8 cellular contexts compared by ENCODE assay signal in genomic region chr22:36239401-36240171, GRCh38. TPM values are rescaled to one million over a fixed set of nuclear protein-coding genes. Genes with fewer than 3 reads are reported as not detected.
DNase-seq lines count a peak whose midpoint lies in the region; ATAC-seq and TF ChIP-seq lines count a peak whose summit lies in the region.

TSS of gene APOL2 (minus strand) at chr22:36239527. CDS start at chr22:36233162, 6,365 bp downstream.

- H4K8ac ChIP-seq in IMR-90 (ENCODE audit: low read depth in 2 of 2, low read length in 2 of 2), result peak within 1 kb of the TSS; percentile 8 to 95; a peak in 3 of 4 replicates

- CTCF ChIA-PET in IMR-90 (lab: Yijun Ruan, JAX) (interaction anchor here (0.6 to 3.0 kb wide), 8 partner anchors 12 to 44 kb away, joined by 3 to 8 read pairs (median 3); partner anchors contain the start of gene APOL4), PC-9 (lab: Charles Lee) (interaction anchor here (0.9 to 1.0 kb wide), 2 partner anchors 9 to 38 kb away, joined by 4 read pairs; no protein-coding TSS in a partner anchor)

- H3K14ac ChIP-seq in IMR-90 (replicated peaks; ENCODE audit: low read depth, low read length), result peak within 1 kb of the TSS; percentile 99

- H2AK5ac ChIP-seq in IMR-90 (ENCODE audit: low read depth, low read length), result peak within 1 kb of the TSS; percentile 67

- H3K79me1 ChIP-seq in IMR-90 (ENCODE audit: low read depth in 1 of 2, low read length in 2 of 2), result peaks cover 4 to 39% of the 10 kb centered on the region in 2 experiments

- H3K9me1 ChIP-seq in IMR-90 (ENCODE audit: insufficient read depth, low read length), result peaks cover 12% of the 10 kb centered on the region

- H3K9me2 ChIP-seq in PC-9 (ENCODE audit: insufficient read depth), result no peaks in the 10 kb centered on the region

- peak within 1 kb of the TSS; percentile 40 for H2BK20ac ChIP-seq in IMR-90 (ENCODE audit: low read depth, low read length)

- peak within 1 kb of the TSS; percentile 86 for H3K9ac ChIP-seq in IMR-90 (ENCODE audit: low read depth, low read length)

- peak within 1 kb of the TSS; percentile 56 for H4K5ac ChIP-seq in IMR-90 (ENCODE audit: low read depth, low read length)

- peak within 1 kb of the TSS; percentile 91 for H2BK5ac ChIP-seq in IMR-90 (ENCODE audit: low read depth, low read length, poor library complexity, severe bottlenecking)

- peak within 1 kb of the TSS; percentile 93 for H3K23ac ChIP-seq in IMR-90 (ENCODE audit: low read depth, low read length)

- no peaks in the 10 kb centered on the region for H3K9me3 ChIP-seq in IMR-90 (ENCODE audit: control insufficient read depth, insufficient read depth, low read length)
- H3K9me3 ChIP-seq in PC-9 (ENCODE audit: insufficient read depth, low read depth), result no peaks in the 10 kb centered on the region
- H3K9me3 ChIP-seq in esophagus muscularis mucosa, result no peaks in the 10 kb centered on the region
- no peaks in the 10 kb centered on the region for H3K9me3 ChIP-seq in muscle layer of duodenum (ENCODE audit: control insufficient read depth in 1 of 2, low read length in 2 of 2)

- POLR2A ChIA-PET in IMR-90 (lab: Charles Lee; ENCODE audit: unreplicated experiment), result interaction anchor here (0.7 to 1.3 kb wide), 3 partner anchors 20 to 242 kb away, joined by 3 to 7 read pairs (median 5); partner anchors contain the start of gene TXN2
- POLR2A ChIA-PET in PC-9 (lab: Charles Lee; ENCODE audit: unreplicated experiment), result interaction anchor here (0.5 to 0.8 kb wide), 4 partner anchors 13 to 252 kb away, joined by 3 to 7 read pairs (median 5); partner anchors contain the start of gene APOL1

- H4K20me1 ChIP-seq in IMR-90 (ENCODE audit: insufficient read depth, low read length), result 0 out of 2 replicates have a peak, but pooled peaks cover 6% of the 10 kb centered on the region
- H4K20me1 ChIP-seq in PC-9 (ENCODE audit: insufficient read depth), result no peaks in the 10 kb centered on the region

- TF ChIP-seq CTCF in IMR-90 (conservative IDR thresholded peaks at IDR 0.05; ENCODE audit: low read depth, low read length) (peak; percentile 73), PC-9 (conservative IDR thresholded peaks at IDR 0.05) (peak; percentile 74), esophagus muscularis mucosa (IDR thresholded peaks at IDR 0.05) (peak; percentile 77 to 78 (median 77))

- H3K4ac ChIP-seq in IMR-90 (ENCODE audit: low read depth, low read length), result peak within 1 kb of the TSS; percentile 92

- no peak for TF ChIP-seq EP300 in esophagus muscularis mucosa (IDR thresholded peaks at IDR 0.05)

- peak within 1 kb of the TSS; percentile 77 for H4K91ac ChIP-seq in IMR-90 (ENCODE audit: insufficient read depth, low read depth, low read length)

- peak within 1 kb of the TSS; percentile 70 for H2BK120ac ChIP-seq in IMR-90 (ENCODE audit: low read depth, low read length)

- H3K18ac ChIP-seq in IMR-90 (ENCODE audit: low read depth, low read length), result peak within 1 kb of the TSS; percentile 87

- ATAC-seq in GM21526 (IDR thresholded peaks at IDR 0.05; ENCODE audit: low FRiP score, unreplicated experiment), result peak; percentile 84
- ATAC-seq in IMR-90 (ENCODE audit: low read depth), result peak; percentile 96

- peak within 1 kb of the TSS; percentile 96 for H2AK9ac ChIP-seq in IMR-90 (replicated peaks; ENCODE audit: low read depth, low read length, poor library complexity)

- H3K4me1 ChIP-seq in IMR-90 (ENCODE audit: control insufficient read depth, insufficient read depth, low read length) (peaks cover 19% of the 10 kb centered on the region), PC-9 (replicated peaks; ENCODE audit: insufficient read depth) (peaks cover 21% of the 10 kb centered on the region), esophagus muscularis mucosa (peaks cover 47 to 63% (median 62%) of the 10 kb centered on the region in 4 donors), muscle layer of duodenum (ENCODE audit: control insufficient read depth in 1 of 2, insufficient read depth in 2 of 2, low read length in 2 of 2) (peaks cover 15 to 31% of the 10 kb centered on the region in 2 donors)

- peak within 1 kb of the TSS; percentile 92 for H3K56ac ChIP-seq in IMR-90 (ENCODE audit: extremely low read depth, insufficient read depth, low read length)

- TF ChIP-seq POLR2A in IMR-90 (IDR thresholded peaks at IDR 0.05; ENCODE audit: low read depth, low read length) (peak; percentile 84), esophagus muscularis mucosa (IDR thresholded peaks at IDR 0.05; ENCODE audit: low read depth) (peak; percentile 59)

- H2AFZ ChIP-seq in IMR-90 (replicated peaks; ENCODE audit: low read length, poor library complexity), result peak within 1 kb of the TSS; percentile 92
- H2AFZ ChIP-seq in PC-9, result peak within 1 kb of the TSS; percentile 76

- in situ Hi-C loops in IMR-90 (cut with MboI; ENCODE audit: low sequenced_read_pairs), result no loop called here

- H3K27me3 ChIP-seq in IMR-90 (ENCODE audit: control insufficient read depth, insufficient read depth, low read length), result no peaks in the 10 kb centered on the region
- no peaks in the 10 kb centered on the region for H3K27me3 ChIP-seq in PC-9 (ENCODE audit: insufficient read depth, low read depth)
- no peaks in the 10 kb centered on the region for H3K27me3 ChIP-seq in esophagus muscularis mucosa
- no peaks in the 10 kb centered on the region for H3K27me3 ChIP-seq in muscle layer of duodenum (ENCODE audit: low read depth, low read length)

- BruUV-seq in IMR-90 (replicated peaks; lab: Mats Ljungman, UMichigan) (no TSS peak), PC-9 (replicated peaks; lab: Mats Ljungman, UMichigan) (no TSS peak)

- H3K36me3 ChIP-seq in IMR-90 (ENCODE audit: control insufficient read depth, insufficient read depth, low read length) (peaks cover 3% of the 10 kb centered on the region; the same call in 1 of the 2 replicates), PC-9 (ENCODE audit: low read depth) (no peaks in the 10 kb centered on the region), esophagus muscularis mucosa (no peaks in the 10 kb centered on the region), muscle layer of duodenum (ENCODE audit: control insufficient read depth in 1 of 2, insufficient read depth in 2 of 2, low read length in 2 of 2) (peaks cover 0 to 6% of the 10 kb centered on the region in 2 donors)

- intact Hi-C loops in IMR-90 (cut with micrococcal nuclease) (loop anchor here (2.0 to 5.0 kb wide), 2 partner anchors 38 to 43 kb away; no protein-coding TSS in a partner anchor), PC-9 (cut with micrococcal nuclease; ENCODE audit: unreplicated experiment) (loop anchor here (1.0 to 5.0 kb wide), 2 partner anchors 14 to 37 kb away; partner anchors contain the start of genes APOL1 and APOL4), esophagus muscularis mucosa (cut with DNase I) (loop anchor here (5.0 kb wide), 2 partner anchors 38 to 42 kb away; no protein-coding TSS in a partner anchor)

- DNase-seq in DMS153 (lab: John Stamatoyannopoulos, UW) (peak; percentile 92), IMR-90 (peak; percentile 93), PC-9 (peak; percentile 86 to 91), esophagus muscularis mucosa (ENCODE audit: extremely low spot score) (peak; percentile 96)
- DNase-seq in activated T-cell treated with anti-CD3 and anti-CD28 coated beads, Interleukin-2, amount 50 U/mL, for 48 hours, result peak; percentile 87 to 89
- peak; percentile 81 to 86 for DNase-seq in stimulated activated CD8-positive, alpha-beta memory T cell treated with anti-CD3 and anti-CD28 coated beads, Interleukin-7, amount 100 ng/mL, for 4 hours (ENCODE audit: low read depth in 2 of 2)

- H3K4me2 ChIP-seq in IMR-90 (ENCODE audit: low read depth, low read length) (peak within 1 kb of the TSS; percentile 95), PC-9 (peak within 1 kb of the TSS; percentile 89)

- peaks cover 24% of the 10 kb centered on the region for H3K79me2 ChIP-seq in PC-9 (ENCODE audit: low read depth)

- H3K27ac ChIP-seq in IMR-90 (ENCODE audit: insufficient read depth, low read length) (peak within 1 kb of the TSS; percentile 73), PC-9 (peak within 1 kb of the TSS; percentile 48), esophagus muscularis mucosa (replicated peaks in 1 of 4) (peak within 1 kb of the TSS; percentile 85 to 90 (median 88)), muscle layer of duodenum (ENCODE audit: low read length) (peak within 1 kb of the TSS; percentile 95)

- dilution Hi-C loops in IMR-90 (cut with HindIII; ENCODE audit: low sequenced_read_pairs, unreplicated experiment), result no loop called here

- TF ChIP-seq RAD21 in IMR-90 (IDR thresholded peaks at IDR 0.05; ENCODE audit: low read length), result peak; percentile 59

- peak within 1 kb of the TSS; percentile 92; the same call in 1 of the 3 replicates for H2BK15ac ChIP-seq in IMR-90 (ENCODE audit: low read depth, low read length)

- H3K4me3 ChIP-seq in IMR-90 (ENCODE audit: insufficient read depth, low read depth, low read length), result peak within 1 kb of the TSS; percentile 65
- peak within 1 kb of the TSS; percentile 70 for H3K4me3 ChIP-seq in PC-9
- peak within 1 kb of the TSS; percentile 60 to 70 (median 60) for H3K4me3 ChIP-seq in esophagus muscularis mucosa
- H3K4me3 ChIP-seq in muscle layer of duodenum (ENCODE audit: low read depth in 1 of 2, low read length in 2 of 2), result peak within 1 kb of the TSS; percentile 66 to 75

- H3F3A ChIP-seq in PC-9 (ENCODE audit: insufficient read depth, low read depth), result peaks cover 6% of the 10 kb centered on the region; the same call in 1 of the 2 replicates

- WGBS in IMR-90 (ENCODE audit: extremely low coverage in 2 of 2, insufficient read length in 1 of 2), 2 experiments, result 2% methylated on average over 5 of the region's 13 CpGs; no CpG with 5 or more reads in 1 of the 2 experiments
- WGBS in esophagus muscularis mucosa, result 16% methylated on average over 13 of the region's 13 CpGs

TF ChIP-seq in IMR-90, 13 proteins besides CTCF, POLR2A, EP300 and RAD21 (continues in another document):
- TF ChIP-seq RCOR1 (IDR thresholded peaks at IDR 0.05; ENCODE audit: insufficient replicate concordance, low read length) (no peak), ELK1 (IDR thresholded peaks at IDR 0.05; ENCODE audit: borderline replicate concordance, low read depth, low read length) (no peak)

RNA-seq across cellular contexts. Expression of gene APOL2, which starts in this region (rescaled TPM):
- total RNA-seq in IMR-90 (2012; rRNA removed) (40.3 and 57.5 TPM in 2 replicates), PC-9 (2021) (19.9 and 27.4 TPM in 2 replicates), esophagus muscularis mucosa (10 to 100 TPM; 22.0 to 41.9 (median 34.4) TPM)
- polyA plus RNA-seq in IMR-90 (2012; rRNA removed), result 13.0 and 13.1 TPM in 2 replicates
- 10.4 and 12.2 TPM in 2 replicates for polyA plus RNA-seq in IMR-90 (2012; cell fraction: cytosol; rRNA removed)
- 21.4 and 27.7 TPM in 2 replicates for polyA plus RNA-seq in IMR-90 (2012; cell fraction: nucleus; rRNA removed; ENCODE audit: low replicate concordance)

Comparison
In these comparisons a context has a peak if more than half of its experiments do, and no peak if none do; other contexts are left out.
1. Peak in every context shown above with its lines: DNase-seq, ATAC-seq, H3K4me3 ChIP-seq and H3K27ac ChIP-seq.